8 cellular contexts compared by ENCODE assay signal in the genomic region with DNA sequence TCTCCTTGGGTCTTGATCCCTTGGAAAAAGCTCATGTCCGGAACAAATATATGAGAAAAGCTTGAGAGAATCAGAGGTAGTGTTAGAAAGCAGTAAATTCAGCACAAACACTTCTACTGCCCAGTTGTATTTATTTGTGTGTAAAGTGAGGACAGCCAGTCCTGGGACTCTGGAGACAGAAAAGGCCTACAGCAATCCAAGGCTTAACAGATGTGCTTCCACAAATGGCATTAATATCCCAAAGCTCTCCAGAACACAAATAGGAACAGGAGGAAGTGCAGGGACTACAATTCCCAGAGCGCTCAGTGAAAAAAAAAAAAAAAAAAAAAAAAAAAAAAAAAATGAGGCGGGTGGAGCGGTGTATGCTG. TPM values are rescaled to one million over a fixed set of nuclear protein-coding genes. Genes with fewer than 3 reads are reported as not detected.
A peak's percentile ranks its signal among the peaks of the same experiment; 100 is the strongest.
DNase-seq lines count a peak whose midpoint lies in the region; ATAC-seq and TF ChIP-seq lines count a peak whose summit lies in the region.

No MANE protein-coding gene starts in this region.

- H3K27ac Mint-ChIP-seq in CD4-positive, alpha-beta memory T cell = peak overlapping the region; percentile 84 to 92 (median 88)
- H3K27ac Mint-ChIP-seq in neural progenitor cell = peak overlapping the region; percentile 21

- H3K4me3 ChIP-seq in CD4-positive, alpha-beta memory T cell (ENCODE audit: low read length in 2 of 2) = no peak overlapping the region
- H3K4me3 ChIP-seq in adipocyte (ENCODE audit: low read length) (peak overlapping the region; percentile 45), neural progenitor cell (no peak overlapping the region), Peyer's patch (no peak overlapping the region)

- peak overlapping the region; percentile 88 for H3K27ac ChIP-seq in CD4-positive, alpha-beta memory T cell (ENCODE audit: low read depth, low read length)
- H3K27ac ChIP-seq in neural progenitor cell = peak overlapping the region; percentile 17
- peak overlapping the region in 2 of 4 donors; percentile 23 to 53 for H3K27ac ChIP-seq in Peyer's patch

- intact Hi-C loops in CD4-positive, alpha-beta memory T cell (cut with micrococcal nuclease) = loop anchor here (1.0 kb wide), 7 partner anchors 11 to 157 kb away; partner anchors contain the start of genes ABCC5, DVL3, EEF1AKMT4 and EIF2B5

- no peaks in the 10 kb centered on the region for H3K9me3 Mint-ChIP-seq in CD4-positive, alpha-beta memory T cell
- H3K9me3 Mint-ChIP-seq in neural progenitor cell = no peaks in the 10 kb centered on the region

- peaks cover 37% of the 10 kb centered on the region for H3K79me2 ChIP-seq in neural progenitor cell (ENCODE audit: low read depth)

- peaks cover 17 to 43% (median 30%) of the 10 kb centered on the region in 4 donors for H3K4me1 Mint-ChIP-seq in CD4-positive, alpha-beta memory T cell
- peaks cover 41% of the 10 kb centered on the region for H3K4me1 Mint-ChIP-seq in neural progenitor cell

- peaks cover 37% of the 10 kb centered on the region for H3K4me1 ChIP-seq in CD4-positive, alpha-beta memory T cell (ENCODE audit: insufficient read depth, low read length)
- peaks cover 67% of the 10 kb centered on the region for H3K4me1 ChIP-seq in adipocyte (ENCODE audit: control insufficient read depth, insufficient read depth, low read length)
- peaks cover 22% of the 10 kb centered on the region for H3K4me1 ChIP-seq in neural progenitor cell
- peaks cover 0 to 42% (median 16%) of the 10 kb centered on the region in 4 donors for H3K4me1 ChIP-seq in Peyer's patch

- peaks cover 31% of the 10 kb centered on the region for H4K20me1 ChIP-seq in neural progenitor cell (ENCODE audit: low read depth)

- peaks cover 26% of the 10 kb centered on the region for H3K36me3 ChIP-seq in CD4-positive, alpha-beta memory T cell (ENCODE audit: insufficient read depth, low read length)
- H3K36me3 ChIP-seq in adipocyte (ENCODE audit: control insufficient read depth, insufficient read depth, low read length, severe bottlenecking) = peaks cover 33% of the 10 kb centered on the region
- H3K36me3 ChIP-seq in neural progenitor cell = no peaks in the 10 kb centered on the region
- H3K36me3 ChIP-seq in Peyer's patch = peaks cover 0 to 55% (median 0%) of the 10 kb centered on the region in 3 donors

- no peak overlapping the region for H2AFZ ChIP-seq in neural progenitor cell (replicated peaks)

- DNase-seq in CD4-positive, alpha-beta memory T cell = no peak
- no peak for DNase-seq in adipocyte (ENCODE audit: low read depth)
- no peak for DNase-seq in neural progenitor cell (ENCODE audit: low spot score)
- DNase-seq in Peyer's patch = no peak
- no peak for DNase-seq in NCI-H226
- DNase-seq in anterior cingulate cortex (lab: John Stamatoyannopoulos, UW) = no peak

- POLR2A ChIA-PET in CD4-positive, alpha-beta memory T cell (lab: Charles Lee; ENCODE audit: partially characterized antibody) = interaction anchor here (0.9 to 3.5 kb wide), 7 partner anchors 12 to 290 kb away, joined by 3 to 26 read pairs (median 4); partner anchors contain the start of genes ABCF3, CLCN2, DVL3 and EIF2B5

- no peaks in the 10 kb centered on the region for H3K9me3 ChIP-seq in CD4-positive, alpha-beta memory T cell (ENCODE audit: control insufficient read depth in 1 of 2, low read length in 2 of 2)
- H3K9me3 ChIP-seq in adipocyte (ENCODE audit: control insufficient read depth, low read length) (no peaks in the 10 kb centered on the region), neural progenitor cell (ENCODE audit: low read depth) (no peaks in the 10 kb centered on the region), Peyer's patch (no peaks in the 10 kb centered on the region)

- peak overlapping the region; percentile 35 for H3K9ac ChIP-seq in adipocyte (ENCODE audit: low read length)
- H3K9ac ChIP-seq in neural progenitor cell = no peak overlapping the region

- no peak for TF ChIP-seq POLR2A in Peyer's patch (IDR thresholded peaks at IDR 0.05)

- no peaks in the 10 kb centered on the region for H3K27me3 Mint-ChIP-seq in CD4-positive, alpha-beta memory T cell
- peaks cover 6% of the 10 kb centered on the region for H3K27me3 Mint-ChIP-seq in neural progenitor cell (ENCODE audit: insufficient read depth, low read depth)

- H3K36me3 Mint-ChIP-seq in CD4-positive, alpha-beta memory T cell = peaks cover 12 to 33% of the 10 kb centered on the region in 2 donors
- peaks cover 30% of the 10 kb centered on the region for H3K36me3 Mint-ChIP-seq in neural progenitor cell

- no peak overlapping the region for H3K4me2 ChIP-seq in neural progenitor cell

- ATAC-seq in HG02938 (IDR thresholded peaks at IDR 0.05; ENCODE audit: unreplicated experiment) (peak; percentile 4), GM18520 (IDR thresholded peaks at IDR 0.05; ENCODE audit: unreplicated experiment) (no peak)

- H3K4me3 Mint-ChIP-seq in CD4-positive, alpha-beta memory T cell = peak overlapping the region; percentile 79 to 98 (median 95)
- peak overlapping the region; percentile 92 for H3K4me3 Mint-ChIP-seq in neural progenitor cell

- CTCF ChIA-PET in CD4-positive, alpha-beta memory T cell (lab: Charles Lee; ENCODE audit: partially characterized antibody) = interaction anchor here (0.9 to 1.8 kb wide), 5 partner anchors 11 to 40 kb away, joined by 3 to 8 read pairs (median 3); partner anchors contain the start of genes ABCF3 and EIF2B5

- no peaks in the 10 kb centered on the region for H3K27me3 ChIP-seq in CD4-positive, alpha-beta memory T cell (ENCODE audit: insufficient read depth, low read length)
- H3K27me3 ChIP-seq in adipocyte (replicated peaks; ENCODE audit: control insufficient read depth, insufficient read depth, low read length) (no peaks in the 10 kb centered on the region), neural progenitor cell (no peaks in the 10 kb centered on the region), Peyer's patch (no peaks in the 10 kb centered on the region)

- peaks cover 34% of the 10 kb centered on the region for H3F3A ChIP-seq in neural progenitor cell (ENCODE audit: low read depth)

- TF ChIP-seq CTCF in neural progenitor cell (IDR thresholded peaks at IDR 0.05) = no peak
- TF ChIP-seq CTCF in Peyer's patch (IDR thresholded peaks at IDR 0.05) = no peak

RNA-seq across cellular contexts. Expression of gene AP2M1, which starts 0.4 kb away (rescaled TPM):
- 100 to 1,000 TPM; 206 to 208 TPM for total RNA-seq in CD4-positive, alpha-beta memory T cell
- 100 to 1,000 TPM; 254 to 312 TPM for polyA plus RNA-seq in CD4-positive, alpha-beta memory T cell
- total RNA-seq in neural progenitor cell (ENCODE audit: low replicate concordance) = 309 and 335 TPM in 2 replicates
- 100 to 1,000 TPM; 150 to 200 (median 195) TPM for total RNA-seq in Peyer's patch

RNA-seq across cellular contexts. Expression of gene ABCF3, which starts 11.7 kb away (rescaled TPM):
- total RNA-seq in CD4-positive, alpha-beta memory T cell = 100 to 1,000 TPM; 122 to 124 TPM
- polyA plus RNA-seq in CD4-positive, alpha-beta memory T cell = 10 to 100 TPM; 32.0 to 55.1 TPM
- total RNA-seq in neural progenitor cell (ENCODE audit: low replicate concordance) (22.0 and 30.4 TPM in 2 replicates), Peyer's patch (100 to 1,000 TPM in 3 of 4 donors, 10 to 100 TPM in 1; 94.7 to 136 (median 125) TPM)

RNA-seq across cellular contexts. Expression of gene DVL3, which starts 19.1 kb away (rescaled TPM):
- total RNA-seq in CD4-positive, alpha-beta memory T cell = 10 to 100 TPM; 43.3 to 46.4 TPM
- polyA plus RNA-seq in CD4-positive, alpha-beta memory T cell = 10 to 100 TPM in 1 of 2 donors, 1 to 10 TPM in 1; 3.0 to 14.1 TPM
- total RNA-seq in neural progenitor cell (ENCODE audit: low replicate concordance) = 29.8 and 59.2 TPM in 2 replicates
- total RNA-seq in Peyer's patch = 10 to 100 TPM; 65.3 to 90.6 (median 76.7) TPM

RNA-seq across cellular contexts. Expression of gene EIF2B5, which starts 39.1 kb away (rescaled TPM):
- total RNA-seq in CD4-positive, alpha-beta memory T cell = 10 to 100 TPM; 82.3 to 87.6 TPM
- 10 to 100 TPM; 59.6 to 69.4 TPM for polyA plus RNA-seq in CD4-positive, alpha-beta memory T cell
- total RNA-seq in neural progenitor cell (ENCODE audit: low replicate concordance) = 36.4 and 69.1 TPM in 2 replicates
- 10 to 100 TPM; 24.7 to 67.7 (median 41.6) TPM for total RNA-seq in Peyer's patch

RNA-seq across cellular contexts. Expression of gene VWA5B2, which starts 55.1 kb away (rescaled TPM):
- total RNA-seq in CD4-positive, alpha-beta memory T cell = not detected
- under 1 TPM in 1 of 2 donors, not detected in 1; 0.38 TPM for polyA plus RNA-seq in CD4-positive, alpha-beta memory T cell
- total RNA-seq in neural progenitor cell (ENCODE audit: low replicate concordance) = not detected in 2 replicates
- total RNA-seq in Peyer's patch = 1 to 10 TPM in 3 of 4 donors, under 1 TPM in 1; 0.83 to 9.1 (median 6.9) TPM
